In the genomic region with DNA sequence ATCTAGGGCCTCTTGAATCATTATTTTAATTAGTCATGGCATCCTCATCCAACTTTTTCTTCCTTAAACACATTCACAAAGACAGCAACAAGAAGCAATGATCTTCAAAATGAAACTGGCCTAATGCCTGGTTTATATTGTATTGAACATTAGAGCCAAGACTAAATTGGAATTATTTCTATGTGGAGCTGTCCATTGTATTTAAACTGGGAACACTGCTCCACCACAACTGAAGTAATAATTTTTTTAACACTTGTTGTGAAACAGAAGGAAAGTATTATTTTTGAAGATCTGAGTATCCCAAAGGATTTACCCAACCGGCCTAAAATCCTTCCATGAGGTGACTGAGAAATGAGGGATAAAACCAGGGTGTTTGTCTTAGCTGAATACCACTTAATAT, we compare ENCODE assay signal across 36 cellular contexts. TPM values are rescaled to one million over a fixed set of nuclear protein-coding genes. Genes with fewer than 3 reads are reported as not detected.
"Had no signal": no experiment of that assay in that cellular context is flagged by ENCODE, and none has a peak within 500 bp of the region (broad histone marks: within the 10 kb centered on the region; RNA-seq: fewer than 3 reads in every experiment).

No MANE protein-coding gene starts in this region.

- H3K4me3 ChIP-seq: adrenal gland, ascending aorta, body of pancreas, breast epithelium, cardiac muscle cell had no signal

- H3K36me3 ChIP-seq: adrenal gland, ascending aorta, brain microvascular endothelial cell, breast epithelium, cardiac muscle cell had no signal

- ATAC-seq: activated naive CD4-positive, alpha-beta T cell treated with anti-CD3 and anti-CD28 coated beads, Interleukin-2, amount 50 U/mL, for 72 hours; activated naive CD8-positive, alpha-beta T cell treated with anti-CD3 and anti-CD28 coated beads, Interleukin-2, amount 50 U/mL, for 24 hours; activated T-cell treated with anti-CD3 and anti-CD28 coated beads, Interleukin-2, amount 50 U/mL, for 4 hours; activated T-cell treated with anti-CD3 and anti-CD28 coated beads, Interleukin-2, amount 50 U/mL, for 72 hours; activated T-helper 17 cell treated with anti-CD3 and anti-CD28 coated beads, Interleukin-2, amount 50 U/mL, for 72 hours; body of pancreas had no signal

- H3K9me3 ChIP-seq: adrenal gland, ascending aorta, body of pancreas, breast epithelium had no signal

- H3K4me1 ChIP-seq: adrenal gland, ascending aorta, body of pancreas, breast epithelium had no signal

- DNase-seq: activated effector memory CD4-positive, alpha-beta T cell treated with anti-CD3 and anti-CD28 coated beads, Interleukin-2, amount 50 U/mL, for 16 hours; activated effector memory CD4-positive, alpha-beta T cell treated with Interleukin-2 at 50 U/mL for 16 hours; activated gamma-delta T cell; activated gamma-delta T cell treated with Interleukin-2 at 50 U/mL for 16 hours; activated naive CD4-positive, alpha-beta T cell; activated naive CD4-positive, alpha-beta T cell treated with anti-CD3 and anti-CD28 coated beads for 36 hours; activated naive CD4-positive, alpha-beta T cell treated with anti-CD3 and anti-CD28 coated beads, Interleukin-2, amount 10 ng/mL, durations not matched to agents 7 days and 5 days; activated naive CD4-positive, alpha-beta T cell treated with anti-CD3 and anti-CD28 coated beads, Interleukin-2, amount 50 U/mL, for 16 hours; activated naive CD4-positive, alpha-beta T cell treated with Interleukin-2 at 50 U/mL for 16 hours; activated naive CD8-positive, alpha-beta T cell treated with anti-CD3 and anti-CD28 coated beads for 36 hours; activated naive CD8-positive, alpha-beta T cell treated with anti-CD3 and anti-CD28 coated beads, Interleukin-2, amount 10 ng/mL, durations not matched to agents 7 days and 5 days; activated naive CD8-positive, alpha-beta T cell treated with anti-CD3 and anti-CD28 coated beads, Interleukin-2, amount 50 U/mL, for 24 hours; activated T-cell treated with anti-CD3 and anti-CD28 coated beads, Interleukin-2, amount 50 U/mL, for 4 hours; activated T-cell treated with anti-CD3 and anti-CD28 coated beads, Interleukin-2, amount 50 U/mL, for 48 hours; activated T-cell treated with anti-CD3 and anti-CD28 coated beads, Interleukin-2, amount 50 U/mL, for 72 hours; adrenal gland; amniotic stem cell; amygdala; anterior cingulate cortex; aorta; body of pancreas; brain microvascular endothelial cell; caudate nucleus; central memory CD4-positive, alpha-beta T cell; cerebellar nuclear complex had no signal

- H3K27me3 ChIP-seq: adrenal gland, ascending aorta, body of pancreas, brain microvascular endothelial cell, breast epithelium had no signal

- H3K27ac ChIP-seq: adrenal gland, ascending aorta, body of pancreas, brain microvascular endothelial cell, breast epithelium, cardiac muscle cell had no signal

RNA-seq across cellular contexts. Expression of a gene that starts 6.9 kb away (rescaled TPM):
- total RNA-seq: activated naive CD4-positive, alpha-beta T cell treated with anti-CD3 and anti-CD28 coated beads for 36 hours; activated naive CD4-positive, alpha-beta T cell treated with anti-CD3 and anti-CD28 coated beads, Interleukin-2, amount 50 U/mL, for 72 hours; activated naive CD8-positive, alpha-beta T cell treated with anti-CD3 and anti-CD28 coated beads for 36 hours; activated naive CD8-positive, alpha-beta T cell treated with anti-CD3 and anti-CD28 coated beads, Interleukin-2, amount 10 ng/mL, durations not matched to agents 7 days and 5 days; activated T-cell treated with anti-CD3 and anti-CD28 coated beads, Interleukin-2, amount 50 U/mL, for 4 hours; activated T-cell treated with anti-CD3 and anti-CD28 coated beads, Interleukin-2, amount 50 U/mL, for 72 hours; activated T-helper 1 cell treated with anti-CD3 and anti-CD28 coated beads, Interleukin-12 subunit alpha, Interleukin-12 subunit beta, Interleukin-2, Interleukin-4 antibody, amounts not matched to agents 30 ng/mL and 10 ng/mL and 1 ng/mL, durations not matched to agents 14 hours and 24 hours and 36 hours; activated T-helper 17 cell treated with anti-CD3 and anti-CD28 coated beads, Interleukin-2, amount 50 U/mL, for 72 hours; activated T-helper 2 cell treated with anti-CD3 and anti-CD28 coated beads, Interferon-gamma antibody, Interleukin-2, Interleukin-4, amounts not matched to agents 10 μg/mL and 5 μg/mL and 100 μg/mL, durations not matched to agents 14 hours and 24 hours and 36 hours; astrocyte; body of pancreas; bronchial epithelial cell; chondrocyte had no signal
- polyA plus RNA-seq: aorta had no signal

RNA-seq across cellular contexts. Expression of a gene that starts 44.9 kb away (rescaled TPM):
- total RNA-seq: activated naive CD4-positive, alpha-beta T cell treated with anti-CD3 and anti-CD28 coated beads for 36 hours; activated naive CD4-positive, alpha-beta T cell treated with anti-CD3 and anti-CD28 coated beads, Interleukin-2, amount 50 U/mL, for 72 hours; activated naive CD8-positive, alpha-beta T cell treated with anti-CD3 and anti-CD28 coated beads for 36 hours; activated naive CD8-positive, alpha-beta T cell treated with anti-CD3 and anti-CD28 coated beads, Interleukin-2, amount 10 ng/mL, durations not matched to agents 7 days and 5 days; activated T-cell treated with anti-CD3 and anti-CD28 coated beads, Interleukin-2, amount 50 U/mL, for 4 hours; activated T-cell treated with anti-CD3 and anti-CD28 coated beads, Interleukin-2, amount 50 U/mL, for 72 hours; activated T-helper 1 cell treated with anti-CD3 and anti-CD28 coated beads, Interleukin-12 subunit alpha, Interleukin-12 subunit beta, Interleukin-2, Interleukin-4 antibody, amounts not matched to agents 30 ng/mL and 10 ng/mL and 1 ng/mL, durations not matched to agents 14 hours and 24 hours and 36 hours; activated T-helper 17 cell treated with anti-CD3 and anti-CD28 coated beads, Interleukin-2, amount 50 U/mL, for 72 hours; activated T-helper 2 cell treated with anti-CD3 and anti-CD28 coated beads, Interferon-gamma antibody, Interleukin-2, Interleukin-4, amounts not matched to agents 10 μg/mL and 5 μg/mL and 100 μg/mL, durations not matched to agents 14 hours and 24 hours and 36 hours; astrocyte; bronchial epithelial cell; chondrocyte had no signal
- polyA plus RNA-seq: adipose tissue had no signal
